Comparison of ENCODE assay signal across 11 cellular contexts in genomic region chr10:3825244-3825643, GRCh38. TPM values are rescaled to one million over a fixed set of nuclear protein-coding genes. Genes with fewer than 3 reads are reported as not detected.
DNase-seq lines count a peak whose midpoint lies in the region; ATAC-seq and TF ChIP-seq lines count a peak whose summit lies in the region.
"Had no signal": no experiment of that assay in that cellular context is flagged by ENCODE, and none has a peak within 500 bp of the region (broad histone marks: within the 10 kb centered on the region; RNA-seq: fewer than 3 reads in every experiment).

No MANE protein-coding gene starts in this region.

- no peak; the same call in 1 of the 2 replicates for TF ChIP-seq RAD21 in HCT116 (IDR thresholded peaks at IDR 0.05; ENCODE audit: low read depth)

- H3K27me3 Mint-ChIP-seq in T-helper 2 cell treated with Interferon-gamma antibody and Interleukin-4, amounts not matched to agents 5 μg/mL and 100 μg/mL, for 36 hours (ENCODE audit: low read depth) = no peaks in the 10 kb centered on the region
- H3K27me3 Mint-ChIP-seq: T-cell had no signal

- RAD21 ChIA-PET in HCT116 (lab: Charles Lee; ENCODE audit: low non-redundant PET in 1 of 2, low total read pairs in 2 of 2, uncharacterized antibody in 2 of 2, unreplicated experiment in 2 of 2) = no interaction called here

- no peaks in the 10 kb centered on the region for H4K20me1 ChIP-seq in HCT116 (ENCODE audit: insufficient read depth)

- H3K79me2 ChIP-seq in HCT116 (ENCODE audit: insufficient read depth, low read length) = no peaks in the 10 kb centered on the region

- no peaks in the 10 kb centered on the region for H3K36me3 Mint-ChIP-seq in T-helper 2 cell treated with Interferon-gamma antibody and Interleukin-4, amounts not matched to agents 5 μg/mL and 100 μg/mL, for 36 hours (ENCODE audit: low read depth)
- H3K36me3 Mint-ChIP-seq: T-cell had no signal

- no peak overlapping the region for H3K27ac ChIP-seq in HCT116 (ENCODE audit: low read depth, low read length)
- peak overlapping the region in 1 of 4 donors; percentile 33 for H3K27ac ChIP-seq in gastroesophageal sphincter
- H3K27ac ChIP-seq in gastrocnemius medialis = peak overlapping the region; percentile 87 to 92 (median 89)

- WGBS in gastroesophageal sphincter (ENCODE audit: low coverage in 1 of 2), 2 donors = 58 to 62% methylated on average over 6 of the region's 6 CpGs

- H3K4me3 Mint-ChIP-seq in T-helper 2 cell treated with Interferon-gamma antibody and Interleukin-4, amounts not matched to agents 5 μg/mL and 100 μg/mL, for 36 hours = no peak overlapping the region
- H3K4me3 Mint-ChIP-seq: T-cell had no signal

- H3K4me1 Mint-ChIP-seq in T-helper 2 cell treated with Interferon-gamma antibody and Interleukin-4, amounts not matched to agents 5 μg/mL and 100 μg/mL, for 36 hours (ENCODE audit: low read depth) = peaks cover 22% of the 10 kb centered on the region

- H3K9me3 Mint-ChIP-seq in T-helper 2 cell treated with Interferon-gamma antibody and Interleukin-4, amounts not matched to agents 5 μg/mL and 100 μg/mL, for 36 hours = no peaks in the 10 kb centered on the region
- H3K9me3 Mint-ChIP-seq: T-cell had no signal

- H3K27ac Mint-ChIP-seq in T-helper 2 cell treated with Interferon-gamma antibody and Interleukin-4, amounts not matched to agents 5 μg/mL and 100 μg/mL, for 36 hours = no peak overlapping the region

- no peaks in the 10 kb centered on the region for H3K9me2 ChIP-seq in HCT116 (ENCODE audit: insufficient read depth)

- in situ Hi-C loops in gastrocnemius medialis (cut with MboI; ENCODE audit: low sequenced_read_pairs in 4 of 4) = no loop called here

- H3K4me2 ChIP-seq in HCT116 (ENCODE audit: low read length) = peak overlapping the region; percentile 35

- no TSS peak for BruUV-seq in HCT116 (replicated peaks; lab: Mats Ljungman, UMichigan)

- TF ChIP-seq EP300 in gastroesophageal sphincter (IDR thresholded peaks at IDR 0.05) = no peak

- H3K9ac ChIP-seq in HCT116 (ENCODE audit: low read length) = 0 out of 2 replicates have a peak overlapping the region, but pooled peaks have one; percentile 14

- POLR2A ChIA-PET in HCT116 (lab: Charles Lee) = interaction anchor here (1.1 kb wide), 1 partner anchor 40 kb away, joined by 3 read pairs; the partner anchor contains the start of gene KLF6

- CTCF ChIA-PET in HCT116 (lab: Charles Lee) = no interaction called here

- H3K36me3 ChIP-seq in HCT116 (ENCODE audit: control insufficient read depth in 1 of 2, insufficient read depth in 2 of 2, low read length in 2 of 2) = no peaks in the 10 kb centered on the region
- H3K36me3 ChIP-seq in gastroesophageal sphincter = no peaks in the 10 kb centered on the region
- no peaks in the 10 kb centered on the region for H3K36me3 ChIP-seq in gastrocnemius medialis

- H2AFZ ChIP-seq in HCT116 (ENCODE audit: low read depth, low read length, poor library complexity, severe bottlenecking) = peak overlapping the region; percentile 36

- DNase-seq in HCT116 (ENCODE audit: low read depth, low spot score) (no peak), gastrocnemius medialis (peak; percentile 86 to 95), NCI-H2081 treated with DMSO at 0.1 percent for 48 hours (lab: John Stamatoyannopoulos, UW) (no peak), T-helper 1 cell (no peak)
- DNase-seq in T-helper 2 cell treated with Interferon-gamma antibody and Interleukin-4, amounts not matched to agents 5 μg/mL and 100 μg/mL, for 36 hours (ENCODE audit: low spot score) = no peak
- DNase-seq: NCI-H1105; stimulated activated CD4-positive, alpha-beta T cell treated with anti-CD3 and anti-CD28 coated beads, Interleukin-2, amount 100 ng/mL, for 48 hours; T-cell had no signal

- ATAC-seq in HCT116 (peak; percentile 79), SK-N-SH treated with all-trans-retinoic acid at 6 μM for 48 hours (peak; percentile 93), gastroesophageal sphincter (peak; percentile 40), gastrocnemius medialis (peak; percentile 91), HG02840 (IDR thresholded peaks at IDR 0.05; ENCODE audit: low FRiP score, unreplicated experiment) (no peak)
- ATAC-seq: T-cell had no signal

- H3K27me3 ChIP-seq in HCT116 (ENCODE audit: insufficient read depth, low read length) = no peaks in the 10 kb centered on the region
- H3K27me3 ChIP-seq in gastroesophageal sphincter = no peaks in the 10 kb centered on the region
- no peaks in the 10 kb centered on the region for H3K27me3 ChIP-seq in gastrocnemius medialis

- H3K4me1 ChIP-seq in HCT116 (ENCODE audit: control insufficient read depth in 1 of 2, insufficient read depth in 2 of 2, low read length in 2 of 2) = peaks cover 17 to 42% of the 10 kb centered on the region in 2 experiments
- peaks cover 0 to 19% (median 8%) of the 10 kb centered on the region in 3 donors for H3K4me1 ChIP-seq in gastroesophageal sphincter
- H3K4me1 ChIP-seq in gastrocnemius medialis = peaks cover 25 to 30% of the 10 kb centered on the region in 2 donors

- H3K9me3 ChIP-seq in HCT116 (ENCODE audit: control insufficient read depth in 1 of 2, insufficient read depth in 1 of 2, low read depth in 1 of 2, low read length in 2 of 2) (no peaks in the 10 kb centered on the region), gastroesophageal sphincter (no peaks in the 10 kb centered on the region), gastrocnemius medialis (no peaks in the 10 kb centered on the region)

- intact Hi-C loops in HCT116 (cut with micrococcal nuclease) (no loop called here), gastrocnemius medialis (cut with DNase I; ENCODE audit: low total_unique reads) (loop anchor here (1.0 to 10.0 kb wide), 5 partner anchors 15 to 852 kb away; partner anchors contain the start of gene KLF6)

- H3K4me3 ChIP-seq in HCT116 (replicated peaks in 1 of 2; ENCODE audit: low read depth in 1 of 2, low read length in 2 of 2) (no peak overlapping the region), gastroesophageal sphincter (no peak overlapping the region), gastrocnemius medialis (peak overlapping the region in 3 of 4 donors; percentile 15 to 30 (median 21))

- TF ChIP-seq POLR2A in HCT116 (IDR thresholded peaks at IDR 0.05; ENCODE audit: borderline replicate concordance, extremely low read depth, insufficient read depth, insufficient read length) = no peak
- TF ChIP-seq POLR2A in gastroesophageal sphincter (IDR thresholded peaks at IDR 0.05) = no peak
- peak; percentile 23 to 52 for TF ChIP-seq POLR2A in gastrocnemius medialis (IDR thresholded peaks at IDR 0.05)

- TF ChIP-seq CTCF in HCT116 (IDR thresholded peaks at IDR 0.05 in 2 of 3, conservative IDR thresholded peaks at IDR 0.05 in 1 of 3; ENCODE audit: borderline replicate concordance in 1 of 3, insufficient read depth in 1 of 3, low read depth in 2 of 3, low read length in 2 of 3) = no peak
- no peak for TF ChIP-seq CTCF in gastroesophageal sphincter (IDR thresholded peaks at IDR 0.05)
- no peak for TF ChIP-seq CTCF in gastrocnemius medialis (IDR thresholded peaks at IDR 0.05 in 4 of 5, conservative IDR thresholded peaks at IDR 0.05 in 1 of 5)

TF ChIP-seq in HCT116, 20 proteins besides CTCF, POLR2A, EP300 and RAD21:
- TF ChIP-seq ZFX (IDR thresholded peaks at IDR 0.05) (no peak), SP1 (IDR thresholded peaks at IDR 0.05; ENCODE audit: low read depth) (peak; percentile 37; the same call in 1 of the 2 replicates)

TF ChIP-seq in SK-N-SH treated with all-trans-retinoic acid at 6 μM for 48 hours, 23 proteins besides CTCF, POLR2A, EP300 and RAD21:
- TF ChIP-seq ISL1 (CRISPR knock-in tag; IDR thresholded peaks at IDR 0.05) = 0 out of 2 replicates have a peak, but pooled peaks have one; percentile 17
- TF ChIP-seq GLIS3 (CRISPR knock-in tag; IDR thresholded peaks at IDR 0.05) = no peak

RNA-seq across cellular contexts. Expression of gene KLF6, which starts 40.2 kb away (rescaled TPM):
- 82.2 TPM for total RNA-seq in HCT116 (2021; ENCODE audit: unreplicated experiment)
- 119 and 155 TPM in 2 replicates for polyA plus RNA-seq in HCT116 (2012)
- total RNA-seq in gastroesophageal sphincter = 100 to 1,000 TPM in 2 of 4 donors, 10 to 100 TPM in 2; 90.3 to 113 (median 105) TPM
- 10 to 100 TPM; 23.3 to 84.7 (median 49.8) TPM for total RNA-seq in gastrocnemius medialis

Comparison
In these comparisons a context has a peak if more than half of its experiments do, and no peak if none do; other contexts are left out.
1. DNase-seq: peak in gastrocnemius medialis (2 of 2); none in HCT116 (single experiment), NCI-H2081 treated with DMSO at 0.1 percent for 48 hours (single experiment), T-helper 1 cell (0 of 5) and T-helper 2 cell treated with Interferon-gamma antibody and Interleukin-4, amounts not matched to agents 5 μg/mL and 100 μg/mL, for 36 hours (single experiment).
2. H3K4me3 ChIP-seq: peak in gastrocnemius medialis (3 of 4); none in HCT116 (0 of 2) and gastroesophageal sphincter (0 of 2).
3. POLR2A ChIP-seq: peak in gastrocnemius medialis (2 of 2); none in HCT116 (single experiment) and gastroesophageal sphincter (0 of 2).